Comparison of ENCODE assay signal across 32 cellular contexts in the genomic region with DNA sequence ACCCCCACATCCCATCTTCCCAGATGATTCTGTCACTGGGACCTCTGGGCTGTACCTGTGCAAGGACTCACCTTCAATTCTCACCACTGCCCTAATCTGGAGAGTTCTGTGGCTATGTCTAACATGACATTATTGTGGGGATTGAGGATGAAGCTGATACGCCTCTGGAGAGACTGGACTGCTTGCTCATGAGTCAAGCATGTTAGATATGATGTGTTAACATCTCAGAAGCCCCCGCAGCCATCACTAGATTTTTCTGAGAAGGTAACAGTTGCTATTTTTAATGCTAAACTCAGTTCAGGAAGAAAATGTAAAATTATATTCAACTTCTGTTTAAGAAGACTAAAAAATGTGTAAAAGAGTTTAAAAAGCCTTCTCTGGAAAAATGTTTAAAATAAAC.
"Had no signal": no experiment of that assay in that cellular context is flagged by ENCODE, and none has a peak within 500 bp of the region (broad histone marks: within the 10 kb centered on the region; RNA-seq: fewer than 3 reads in every experiment).

No MANE protein-coding gene starts in this region.

- H3K27me3 ChIP-seq: esophagus muscularis mucosa, gastroesophageal sphincter had no signal

- H3K36me3 ChIP-seq: WERI-Rb-1 had no signal

- H3K27ac ChIP-seq: coronary artery, esophagus muscularis mucosa, foreskin keratinocyte, gastroesophageal sphincter, heart right ventricle, WERI-Rb-1 had no signal

- H3K27ac Mint-ChIP-seq: activated B cell treated with CpG ODN at 0.5 μM for 24 hours; activated CD8-positive, alpha-beta T cell treated with anti-CD3 and anti-CD28 coated beads for 36 hours; activated naive CD8-positive, alpha-beta T cell; activated T-helper 17 cell treated with anti-CD3 and anti-CD28 coated beads, Interleukin-2, amount 50 U/mL, for 72 hours; brain; effector memory CD8-positive, alpha-beta T cell; T-helper 17 cell; T-helper 2 cell treated with Interferon-gamma antibody and Interleukin-4, amounts not matched to agents 5 μg/mL and 100 μg/mL, for 36 hours had no signal

- ATAC-seq: activated CD4-positive, CD25-positive, alpha-beta regulatory T cell treated with anti-CD3 and anti-CD28 coated beads, Interleukin-2, amount 50 U/mL, for 24 hours; activated CD8-positive, alpha-beta T cell treated with anti-CD3 and anti-CD28 coated beads for 36 hours; activated T-cell treated with anti-CD3 and anti-CD28 coated beads, Interleukin-2, amount 50 U/mL, for 4 hours; activated T-helper 17 cell treated with anti-CD3 and anti-CD28 coated beads, Interleukin-2, amount 50 U/mL, for 72 hours; effector memory CD8-positive, alpha-beta T cell; foreskin keratinocyte; gastroesophageal sphincter; heart right ventricle; T-helper 17 cell had no signal

- H3K9me3 ChIP-seq: esophagus muscularis mucosa, gastroesophageal sphincter, heart right ventricle had no signal

- H3K4me1 ChIP-seq: esophagus muscularis mucosa, foreskin keratinocyte, gastroesophageal sphincter, heart right ventricle had no signal

- H3K4me1 Mint-ChIP-seq: activated B cell treated with CpG ODN at 0.5 μM for 24 hours; activated T-helper 17 cell treated with anti-CD3 and anti-CD28 coated beads, Interleukin-2, amount 50 U/mL, for 72 hours; central memory CD8-positive, alpha-beta T cell had no signal

- DNase-seq: activated B cell treated with CpG ODN at 0.5 μM for 24 hours; activated CD4-positive, alpha-beta T cell treated with anti-CD3 and anti-CD28 coated beads for 48 hours; activated CD4-positive, alpha-beta T cell treated with anti-CD3 and anti-CD28 coated beads, Interleukin-2, amount 50 U/mL, for 1 hour; activated CD4-positive, alpha-beta T cell treated with anti-CD3 and anti-CD28 coated beads, Interleukin-2, amount 50 U/mL, for 48 hours; activated CD8-positive, alpha-beta memory T cell treated with anti-CD3 and anti-CD28 coated beads for 24 hours; activated CD8-positive, alpha-beta T cell treated with anti-CD3 and anti-CD28 coated beads for 36 hours; activated effector memory CD4-positive, alpha-beta T cell treated with Interleukin-2 at 50 U/mL for 16 hours; activated gamma-delta T cell treated with Interleukin-2 at 50 U/mL for 16 hours; activated naive CD4-positive, alpha-beta T cell treated with anti-CD3 and anti-CD28 coated beads, Interleukin-2, amount 50 U/mL, for 16 hours; activated naive CD4-positive, alpha-beta T cell treated with Interleukin-2 at 50 U/mL for 16 hours; activated T-cell treated with anti-CD3 and anti-CD28 coated beads, Interleukin-2, amount 50 U/mL, for 4 hours; amygdala; aorta; dermis blood vessel endothelial cell; effector CD4-positive, alpha-beta T cell; effector memory CD8-positive, alpha-beta T cell; erythroblast; heart right ventricle; T-helper 1 cell; T-helper 17 cell; T1000; WERI-Rb-1 had no signal

- H3K4me3 Mint-ChIP-seq: activated B cell treated with CpG ODN at 0.5 μM for 24 hours; activated CD8-positive, alpha-beta T cell treated with anti-CD3 and anti-CD28 coated beads for 36 hours; activated naive CD8-positive, alpha-beta T cell; activated T-cell treated with anti-CD3 and anti-CD28 coated beads, Interleukin-2, amount 50 U/mL, for 4 hours; activated T-helper 17 cell treated with anti-CD3 and anti-CD28 coated beads, Interleukin-2, amount 50 U/mL, for 72 hours; brain; central memory CD8-positive, alpha-beta T cell; effector memory CD8-positive, alpha-beta T cell; T-helper 17 cell; T-helper 2 cell treated with Interferon-gamma antibody and Interleukin-4, amounts not matched to agents 5 μg/mL and 100 μg/mL, for 36 hours had no signal

- H3K9me3 Mint-ChIP-seq: activated B cell treated with CpG ODN at 0.5 μM for 24 hours; activated CD8-positive, alpha-beta T cell treated with anti-CD3 and anti-CD28 coated beads for 36 hours; activated T-cell treated with anti-CD3 and anti-CD28 coated beads, Interleukin-2, amount 50 U/mL, for 4 hours; activated T-helper 17 cell treated with anti-CD3 and anti-CD28 coated beads, Interleukin-2, amount 50 U/mL, for 72 hours; central memory CD8-positive, alpha-beta T cell; effector memory CD8-positive, alpha-beta T cell; T-helper 2 cell treated with Interferon-gamma antibody and Interleukin-4, amounts not matched to agents 5 μg/mL and 100 μg/mL, for 36 hours had no signal

- H3K4me3 ChIP-seq: coronary artery, esophagus muscularis mucosa, gastroesophageal sphincter, heart right ventricle had no signal

- H3K36me3 Mint-ChIP-seq: activated naive CD8-positive, alpha-beta T cell had no signal
